1 cellular context compared by ENCODE assay signal in the genomic region with DNA sequence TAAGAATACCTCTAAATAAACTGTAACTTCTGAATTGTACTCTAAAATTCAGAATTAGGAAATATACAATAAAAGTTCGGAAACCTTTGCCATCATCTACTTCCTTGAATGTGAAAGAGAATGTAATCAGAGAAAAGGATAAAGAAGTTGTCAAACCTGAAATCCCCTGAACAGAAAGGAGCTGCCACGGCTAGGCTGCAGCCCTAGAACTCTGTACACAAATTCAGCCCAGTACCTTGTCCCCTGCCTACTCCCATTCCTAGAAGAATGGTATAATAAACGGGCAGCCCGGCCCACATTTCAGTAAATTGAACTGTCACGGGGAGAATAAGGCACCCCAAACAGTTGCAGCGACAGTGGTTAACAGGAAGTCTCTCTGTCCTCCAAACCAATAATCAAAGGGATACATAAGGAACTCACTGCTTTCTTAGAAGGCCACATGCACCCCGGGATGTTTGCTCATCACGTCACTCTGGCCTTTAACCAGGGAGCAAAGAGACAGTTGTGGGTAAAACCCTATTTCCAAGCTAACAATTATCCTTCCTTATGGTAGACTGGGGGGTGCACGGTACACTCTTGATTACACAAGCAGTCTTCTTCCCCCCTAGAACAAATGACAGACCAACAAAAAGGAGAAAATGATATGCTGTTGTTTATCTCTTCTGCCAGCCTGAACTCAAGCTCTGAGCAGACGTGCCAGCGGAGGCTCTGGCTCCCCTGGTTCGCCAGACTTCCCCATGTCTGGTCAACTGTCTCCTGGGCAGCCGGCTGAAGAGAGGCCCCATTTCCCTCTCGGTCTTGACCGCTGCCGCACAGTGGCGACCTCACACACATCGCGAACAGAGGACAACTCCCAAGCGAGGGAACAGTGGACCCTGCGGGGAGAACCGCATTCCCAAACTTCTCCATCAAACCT.
TF ChIP-seq lines count a peak whose summit lies in the region.

No MANE protein-coding gene starts in this region.

TF ChIP-seq in K562, 482 proteins besides CTCF, POLR2A, EP300 and RAD21 (continued from another document and continues in another):
- TF ChIP-seq CHAMP1 (IDR thresholded peaks at IDR 0.05): no peak
- 0 out of 2 replicates have a peak, but pooled peaks have one; percentile 9 for TF ChIP-seq GATAD2A (IDR thresholded peaks at IDR 0.05)
- TF ChIP-seq MAFK (IDR thresholded peaks at IDR 0.05; ENCODE audit: low read length): no peak
- TF ChIP-seq, protein P1, sequence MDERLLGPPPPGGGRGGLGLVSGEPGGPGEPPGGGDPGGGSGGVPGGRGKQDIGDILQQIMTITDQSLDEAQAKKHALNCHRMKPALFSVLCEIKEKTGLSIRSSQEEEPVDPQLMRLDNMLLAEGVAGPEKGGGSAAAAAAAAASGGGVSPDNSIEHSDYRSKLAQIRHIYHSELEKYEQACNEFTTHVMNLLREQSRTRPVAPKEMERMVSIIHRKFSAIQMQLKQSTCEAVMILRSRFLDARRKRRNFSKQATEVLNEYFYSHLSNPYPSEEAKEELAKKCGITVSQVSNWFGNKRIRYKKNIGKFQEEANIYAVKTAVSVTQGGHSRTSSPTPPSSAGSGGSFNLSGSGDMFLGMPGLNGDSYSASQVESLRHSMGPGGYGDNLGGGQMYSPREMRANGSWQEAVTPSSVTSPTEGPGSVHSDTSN (CRISPR knock-in tag; IDR thresholded peaks at IDR 0.05; ENCODE audit: low read depth): no peak
- TF ChIP-seq, protein P1 (tag; conservative IDR thresholded peaks at IDR 0.05; ENCODE audit: low read depth): no peak
- TF ChIP-seq ZNF717 (CRISPR knock-in tag; IDR thresholded peaks at IDR 0.05): no peak
- no peak for TF ChIP-seq ZNF444 (CRISPR knock-in tag; IDR thresholded peaks at IDR 0.05)
- TF ChIP-seq MIER1 (IDR thresholded peaks at IDR 0.05; ENCODE audit: low read depth): no peak
- 0 out of 2 replicates have a peak, but pooled peaks have one; percentile 29 for TF ChIP-seq ZNF740 (CRISPR knock-in tag; IDR thresholded peaks at IDR 0.05)
- TF ChIP-seq ZNF740 (tag; IDR thresholded peaks at IDR 0.05): no peak
- 0 out of 2 replicates have a peak, but pooled peaks have one; percentile 32 for TF ChIP-seq BRD4 (IDR thresholded peaks at IDR 0.05)
- no peak for TF ChIP-seq TAF15 (IDR thresholded peaks at IDR 0.05; ENCODE audit: low read depth, low read length)
- TF ChIP-seq NBN (IDR thresholded peaks at IDR 0.05; ENCODE audit: low read depth): peak; percentile 28; the same call in 1 of the 2 replicates
- 0 out of 2 replicates have a peak, but pooled peaks have one; percentile 14 for TF ChIP-seq ZNF24 (IDR thresholded peaks at IDR 0.05)
- TF ChIP-seq ESRRB (CRISPR knock-in tag; IDR thresholded peaks at IDR 0.05; ENCODE audit: borderline replicate concordance): no peak
- TF ChIP-seq PHB (CRISPR knock-in tag; IDR thresholded peaks at IDR 0.05): no peak
- TF ChIP-seq ZBTB33 (CRISPR knock-in tag; IDR thresholded peaks at IDR 0.05): 0 out of 2 replicates have a peak, but pooled peaks have one; percentile 10
- TF ChIP-seq XRCC5 (IDR thresholded peaks at IDR 0.05; ENCODE audit: low read depth, low read length): peak; percentile 70; the same call in 1 of the 2 replicates
- TF ChIP-seq MAZ (CRISPR knock-in tag; conservative IDR thresholded peaks at IDR 0.05 in 1 of 2, IDR thresholded peaks at IDR 0.05 in 1 of 2): 0 out of 4 replicates have a peak, but pooled peaks of 1 of the 2 experiments have one; percentile 7
- TF ChIP-seq KLF1 (tag; IDR thresholded peaks at IDR 0.05): 0 out of 2 replicates have a peak, but pooled peaks have one; percentile 24
- TF ChIP-seq PHB2 (IDR thresholded peaks at IDR 0.05; ENCODE audit: low read depth): no peak
- no peak for TF ChIP-seq BCOR (IDR thresholded peaks at IDR 0.05)
- no peak for TF ChIP-seq FOXK2 (conservative IDR thresholded peaks at IDR 0.05 in 1 of 2, IDR thresholded peaks at IDR 0.05 in 1 of 2; ENCODE audit: low read depth in 2 of 2)
- no peak for TF ChIP-seq ZFP1 (CRISPR knock-in tag; IDR thresholded peaks at IDR 0.05)
- no peak for TF ChIP-seq RCOR1 (IDR thresholded peaks at IDR 0.05; ENCODE audit: borderline replicate concordance in 1 of 2, low read depth in 2 of 2, low read length in 2 of 2)
- no peak for TF ChIP-seq E2F3 (CRISPR knock-in tag; IDR thresholded peaks at IDR 0.05)
- no peak for TF ChIP-seq FUS (optimal IDR thresholded peaks at IDR 0.05; ENCODE audit: low read depth, low read length)
- 0 out of 4 replicates have a peak, but pooled peaks of 1 of the 2 experiments have one; percentile 15 for TF ChIP-seq NRF1 (conservative IDR thresholded peaks at IDR 0.05 in 1 of 2, IDR thresholded peaks at IDR 0.05 in 1 of 2)
- TF ChIP-seq ZHX1 (conservative IDR thresholded peaks at IDR 0.05; ENCODE audit: low read length): no peak
- TF ChIP-seq, protein P2, sequence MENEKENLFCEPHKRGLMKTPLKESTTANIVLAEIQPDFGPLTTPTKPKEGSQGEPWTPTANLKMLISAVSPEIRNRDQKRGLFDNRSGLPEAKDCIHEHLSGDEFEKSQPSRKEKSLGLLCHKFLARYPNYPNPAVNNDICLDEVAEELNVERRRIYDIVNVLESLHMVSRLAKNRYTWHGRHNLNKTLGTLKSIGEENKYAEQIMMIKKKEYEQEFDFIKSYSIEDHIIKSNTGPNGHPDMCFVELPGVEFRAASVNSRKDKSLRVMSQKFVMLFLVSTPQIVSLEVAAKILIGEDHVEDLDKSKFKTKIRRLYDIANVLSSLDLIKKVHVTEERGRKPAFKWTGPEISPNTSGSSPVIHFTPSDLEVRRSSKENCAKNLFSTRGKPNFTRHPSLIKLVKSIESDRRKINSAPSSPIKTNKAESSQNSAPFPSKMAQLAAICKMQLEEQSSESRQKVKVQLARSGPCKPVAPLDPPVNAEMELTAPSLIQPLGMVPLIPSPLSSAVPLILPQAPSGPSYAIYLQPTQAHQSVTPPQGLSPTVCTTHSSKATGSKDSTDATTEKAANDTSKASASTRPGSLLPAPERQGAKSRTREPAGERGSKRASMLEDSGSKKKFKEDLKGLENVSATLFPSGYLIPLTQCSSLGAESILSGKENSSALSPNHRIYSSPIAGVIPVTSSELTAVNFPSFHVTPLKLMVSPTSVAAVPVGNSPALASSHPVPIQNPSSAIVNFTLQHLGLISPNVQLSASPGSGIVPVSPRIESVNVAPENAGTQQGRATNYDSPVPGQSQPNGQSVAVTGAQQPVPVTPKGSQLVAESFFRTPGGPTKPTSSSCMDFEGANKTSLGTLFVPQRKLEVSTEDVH (IDR thresholded peaks at IDR 0.05; ENCODE audit: low read depth, partially characterized antibody): peak; percentile 21
- no peak for TF ChIP-seq CREB1 (IDR thresholded peaks at IDR 0.05)
- no peak for TF ChIP-seq CREB1 (CRISPR knock-in tag; IDR thresholded peaks at IDR 0.05)
- no peak for TF ChIP-seq NR2C2 (CRISPR knock-in tag; IDR thresholded peaks at IDR 0.05)
- no peak; the same call in 1 of the 2 replicates for TF ChIP-seq NR2C2 (tag; IDR thresholded peaks at IDR 0.05)
- TF ChIP-seq, protein P3, sequence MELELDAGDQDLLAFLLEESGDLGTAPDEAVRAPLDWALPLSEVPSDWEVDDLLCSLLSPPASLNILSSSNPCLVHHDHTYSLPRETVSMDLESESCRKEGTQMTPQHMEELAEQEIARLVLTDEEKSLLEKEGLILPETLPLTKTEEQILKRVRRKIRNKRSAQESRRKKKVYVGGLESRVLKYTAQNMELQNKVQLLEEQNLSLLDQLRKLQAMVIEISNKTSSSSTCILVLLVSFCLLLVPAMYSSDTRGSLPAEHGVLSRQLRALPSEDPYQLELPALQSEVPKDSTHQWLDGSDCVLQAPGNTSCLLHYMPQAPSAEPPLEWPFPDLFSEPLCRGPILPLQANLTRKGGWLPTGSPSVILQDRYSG (tag; conservative IDR thresholded peaks at IDR 0.05; ENCODE audit: low read depth): no peak
- TF ChIP-seq ZC3H4 (CRISPR knock-in tag; IDR thresholded peaks at IDR 0.05; ENCODE audit: borderline replicate concordance): no peak
- no peak for TF ChIP-seq ARID4B (CRISPR knock-in tag; IDR thresholded peaks at IDR 0.05)
